Comparison of ENCODE assay signal across 8 cellular contexts in the genomic region with DNA sequence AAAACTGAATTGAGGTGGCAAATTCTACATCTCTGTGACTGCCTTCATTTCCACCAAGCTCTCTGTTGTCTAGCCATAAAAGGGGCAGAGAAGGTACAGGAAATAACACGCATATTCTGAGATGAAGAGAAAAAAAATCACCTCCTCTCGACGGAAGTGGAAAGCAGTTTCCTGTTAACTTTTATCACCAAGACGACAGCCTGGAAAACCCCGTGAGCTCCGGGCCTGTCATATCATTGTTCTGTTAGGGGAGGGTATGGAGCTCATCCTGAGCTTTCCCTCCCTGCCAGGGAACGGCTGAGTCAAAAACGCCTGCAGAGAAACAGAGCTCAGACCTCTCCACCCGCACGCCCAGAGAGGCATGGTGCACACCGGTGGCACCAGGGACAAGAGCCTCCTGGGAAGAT.
A peak's percentile ranks its signal among the peaks of the same experiment; 100 is the strongest.
DNase-seq lines count a peak whose midpoint lies in the region; ATAC-seq, FAIRE-seq and TF ChIP-seq lines count a peak whose summit lies in the region.

No MANE protein-coding gene starts in this region.

- POLR2A ChIA-PET in GM10248 (lab: Yijun Ruan, JAX) = interaction anchor here (1.3 kb wide), 1 partner anchor 399 kb away, joined by 8 read pairs; no protein-coding TSS in a partner anchor

- TF ChIP-seq EP300 in stomach (IDR thresholded peaks at IDR 0.05) = no peak

- intact Hi-C loops in mucosa of descending colon (cut with DNase I, micrococcal nuclease) (loop anchor here in 1 of 2 donors (10.0 kb wide), 1 partner anchor 308 kb away; no protein-coding TSS in a partner anchor), stomach (cut with DNase I; ENCODE audit: low total_unique reads) (loop anchor here (5.0 kb wide), 2 partner anchors 305 to 690 kb away; no protein-coding TSS in a partner anchor)

- H3F3A ChIP-seq in SU-DHL-6 (ENCODE audit: insufficient read depth) = peaks cover 5% of the 10 kb centered on the region; the same call in 1 of the 2 replicates

- FAIRE-seq in H54 (lab: Jason Lieb, UNC) = no peak

- H3K36me3 ChIP-seq in SU-DHL-6 (ENCODE audit: low read length) = no peaks in the 10 kb centered on the region
- H3K36me3 ChIP-seq in mucosa of descending colon (ENCODE audit: low read depth) = no peaks in the 10 kb centered on the region
- peaks cover 0 to 8% (median 3%) of the 10 kb centered on the region in 4 donors for H3K36me3 ChIP-seq in stomach

- DNase-seq in GM10248 (ENCODE audit: extremely low spot score) (peak; percentile 76), H54 (ENCODE audit: insufficient read length, low spot score) (peak; percentile 49), mucosa of descending colon (peak; percentile 31 to 53 (median 41)), stomach (no peak), GM03348 (ENCODE audit: low spot score) (no peak), NCI-H774 (lab: John Stamatoyannopoulos, UW) (no peak)
- DNase-seq in activated naive CD8-positive, alpha-beta T cell treated with anti-CD3 and anti-CD28 coated beads for 36 hours = peak; percentile 75

- CTCF ChIA-PET in GM10248 (lab: Yijun Ruan, JAX) = interaction anchor here (1.0 to 2.0 kb wide), 7 partner anchors 10 to 307 kb away, joined by 3 to 10 read pairs (median 5); a partner anchor contains a TSS

- no peak overlapping the region for H3K4me3 ChIP-seq in SU-DHL-6 (ENCODE audit: insufficient read depth, low read length, poor library complexity, severe bottlenecking)
- H3K4me3 ChIP-seq in mucosa of descending colon = no peak overlapping the region
- H3K4me3 ChIP-seq in stomach = no peak overlapping the region

- no peaks in the 10 kb centered on the region for H3K36me3 Mint-ChIP-seq in activated naive CD8-positive, alpha-beta T cell treated with anti-CD3 and anti-CD28 coated beads for 36 hours

- no peaks in the 10 kb centered on the region for H3K9me3 ChIP-seq in SU-DHL-6 (ENCODE audit: insufficient read depth, low read length)
- H3K9me3 ChIP-seq in mucosa of descending colon = no peaks in the 10 kb centered on the region
- no peaks in the 10 kb centered on the region for H3K9me3 ChIP-seq in stomach

- peak overlapping the region; percentile 49 for H2AFZ ChIP-seq in SU-DHL-6 (ENCODE audit: low read depth, low read length, severe bottlenecking)

- H3K9ac ChIP-seq in SU-DHL-6 (ENCODE audit: low read length) = peak overlapping the region; percentile 35

- H3K4me1 ChIP-seq in mucosa of descending colon (ENCODE audit: low read depth) = peaks cover 10% of the 10 kb centered on the region
- H3K4me1 ChIP-seq in stomach = peaks cover 7 to 30% (median 18%) of the 10 kb centered on the region in 4 donors

- peak overlapping the region; percentile 45 for H3K4me2 ChIP-seq in SU-DHL-6 (ENCODE audit: low read depth, low read length, poor library complexity, severe bottlenecking)

- H3K79me2 ChIP-seq in SU-DHL-6 (ENCODE audit: insufficient read depth, low read length) = no peaks in the 10 kb centered on the region

- no peak for TF ChIP-seq CTCF in GM10248 (IDR thresholded peaks at IDR 0.05; ENCODE audit: control extremely low read depth, extremely low read depth, low read depth, missing control alignments)
- no peak for TF ChIP-seq CTCF in SU-DHL-6 (IDR thresholded peaks at IDR 0.05; ENCODE audit: insufficient read depth, low read length, poor library complexity, severe bottlenecking)
- no peak for TF ChIP-seq CTCF in mucosa of descending colon (IDR thresholded peaks at IDR 0.05)
- TF ChIP-seq CTCF in stomach (IDR thresholded peaks at IDR 0.05) = no peak

- no peaks in the 10 kb centered on the region for H3K27me3 Mint-ChIP-seq in activated naive CD8-positive, alpha-beta T cell treated with anti-CD3 and anti-CD28 coated beads for 36 hours

- no peaks in the 10 kb centered on the region for H4K20me1 ChIP-seq in SU-DHL-6 (ENCODE audit: low read depth, low read length)

- no peaks in the 10 kb centered on the region for H3K9me2 ChIP-seq in SU-DHL-6 (replicated peaks; ENCODE audit: insufficient read depth, low read length)

- 40 to 55% (median 42%) methylated on average over 11 of the region's 11 CpGs for WGBS in stomach, 5 donors

- peaks cover 27% of the 10 kb centered on the region for H3K4me1 Mint-ChIP-seq in activated naive CD8-positive, alpha-beta T cell treated with anti-CD3 and anti-CD28 coated beads for 36 hours

- H3K9me3 Mint-ChIP-seq in activated naive CD8-positive, alpha-beta T cell treated with anti-CD3 and anti-CD28 coated beads for 36 hours = no peaks in the 10 kb centered on the region

- TF ChIP-seq POLR2A in H54 (IDR thresholded peaks at IDR 0.05; ENCODE audit: low read depth, low read length) (no peak), stomach (IDR thresholded peaks at IDR 0.05) (no peak)

- H3K4me3 Mint-ChIP-seq in activated naive CD8-positive, alpha-beta T cell treated with anti-CD3 and anti-CD28 coated beads for 36 hours = peak overlapping the region; percentile 53

- ATAC-seq in mucosa of descending colon = peak; percentile 75

- H3K27ac Mint-ChIP-seq in activated naive CD8-positive, alpha-beta T cell treated with anti-CD3 and anti-CD28 coated beads for 36 hours = peak overlapping the region; percentile 87

- H3K27me3 ChIP-seq in SU-DHL-6 (ENCODE audit: low read length) = no peaks in the 10 kb centered on the region
- H3K27me3 ChIP-seq in stomach = no peaks in the 10 kb centered on the region

- peak overlapping the region; percentile 87 for H3K27ac ChIP-seq in SU-DHL-6 (ENCODE audit: low read depth, low read length)
- peak overlapping the region in 4 of 5 donors; percentile 34 to 76 (median 56) for H3K27ac ChIP-seq in stomach

Comparison
In these comparisons a context has a peak if more than half of its experiments do, and no peak if none do; other contexts are left out.
1. DNase-seq: peak in GM10248 (single experiment), H54 (single experiment), activated naive CD8-positive, alpha-beta T cell treated with anti-CD3 and anti-CD28 coated beads for 36 hours (single experiment) and mucosa of descending colon (3 of 3); none in stomach (single experiment), GM03348 (single experiment) and NCI-H774 (single experiment).